Comparison of ENCODE assay signal across 19 cellular contexts in the genomic region with DNA sequence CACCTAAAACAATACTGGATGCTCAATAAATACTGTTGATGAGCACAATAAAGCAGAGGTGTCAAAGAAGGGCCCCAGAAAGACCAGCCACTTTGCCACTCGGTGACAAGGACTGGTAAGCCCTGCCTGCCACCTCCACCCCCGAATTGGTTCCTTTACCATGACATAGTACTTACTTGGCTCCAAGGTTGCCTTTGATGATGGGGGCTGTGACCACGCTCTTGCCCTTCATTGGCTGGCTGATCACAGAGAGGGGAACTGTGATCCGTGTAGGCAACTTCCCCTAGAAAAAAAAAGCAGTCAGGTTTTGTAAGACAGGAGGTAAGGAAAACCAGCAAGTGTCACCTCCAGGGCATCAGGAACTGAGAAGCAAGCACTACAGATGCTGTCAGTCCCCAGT. TPM values are rescaled to one million over a fixed set of nuclear protein-coding genes. Genes with fewer than 3 reads are reported as not detected.
A peak's percentile ranks its signal among the peaks of the same experiment; 100 is the strongest.
DNase-seq lines count a peak whose midpoint lies in the region; ATAC-seq and FAIRE-seq lines count a peak whose summit lies in the region.
"Had no signal": no experiment of that assay in that cellular context is flagged by ENCODE, and none has a peak within 500 bp of the region (broad histone marks: within the 10 kb centered on the region; RNA-seq: fewer than 3 reads in every experiment).

No MANE protein-coding gene starts in this region.

- no peaks in the 10 kb centered on the region for H3K27me3 ChIP-seq in CD4-positive, alpha-beta memory T cell (ENCODE audit: insufficient read depth, low read length)
- H3K27me3 ChIP-seq in small intestine (ENCODE audit: control insufficient read depth in 2 of 2, insufficient read depth in 2 of 2, low read length in 2 of 2), result no peaks in the 10 kb centered on the region
- H3K27me3 ChIP-seq: BLaER1 treated with 17β-estradiol and CSF1 and Interleukin-3, amounts not matched to agents 10 nM and 100 nM; brain microvascular endothelial cell; pancreas; right lobe of liver had no signal

- no peak overlapping the region for H3K27ac ChIP-seq in CD4-positive, alpha-beta memory T cell (ENCODE audit: low read depth, low read length)
- H3K27ac ChIP-seq in small intestine (ENCODE audit: low read depth in 1 of 2, low read length in 1 of 2), result peak overlapping the region; percentile 8 to 60
- H3K27ac ChIP-seq: BLaER1 treated with 17β-estradiol and CSF1 and Interleukin-3, amounts not matched to agents 10 nM and 100 nM; brain microvascular endothelial cell; right lobe of liver; WERI-Rb-1 had no signal

- CTCF ChIA-PET in activated CD4-positive, alpha-beta T cell treated with anti-CD3 and anti-CD28 coated beads, Interleukin-2, amount 10 ng/mL, durations not matched to agents 7 days and 5 days (lab: Charles Lee), result interaction anchor here (2.8 to 5.2 kb wide), 2 partner anchors 8 to 12 kb away, joined by 12 to 13 read pairs; no protein-coding TSS in a partner anchor
- CTCF ChIA-PET in CD4-positive, alpha-beta memory T cell (lab: Charles Lee; ENCODE audit: partially characterized antibody), result interaction anchor here (1.1 to 1.5 kb wide), 3 partner anchors 9 to 126 kb away, joined by 3 read pairs; no protein-coding TSS in a partner anchor
- CTCF ChIA-PET in activated CD8-positive, alpha-beta T cell treated with anti-CD3 and anti-CD28 coated beads, Interleukin-2, amount 10 ng/mL, durations not matched to agents 7 days and 5 days (lab: Charles Lee), result interaction anchor here (0.6 kb wide), 1 partner anchor 32 kb away, joined by 3 read pairs; no protein-coding TSS in a partner anchor

- peak overlapping the region; percentile 4 for H3K27ac Mint-ChIP-seq in activated CD4-positive, alpha-beta T cell treated with anti-CD3 and anti-CD28 coated beads, Interleukin-2, amount 10 ng/mL, durations not matched to agents 7 days and 5 days
- peak overlapping the region; percentile 30 to 87 (median 62) for H3K27ac Mint-ChIP-seq in CD4-positive, alpha-beta memory T cell
- H3K27ac Mint-ChIP-seq in activated CD8-positive, alpha-beta T cell treated with anti-CD3 and anti-CD28 coated beads, Interleukin-2, amount 10 ng/mL, durations not matched to agents 7 days and 5 days, result peak overlapping the region; percentile 8

- peaks cover 79% of the 10 kb centered on the region for H3K36me3 Mint-ChIP-seq in activated CD4-positive, alpha-beta T cell treated with anti-CD3 and anti-CD28 coated beads, Interleukin-2, amount 10 ng/mL, durations not matched to agents 7 days and 5 days (ENCODE audit: low read depth)
- H3K36me3 Mint-ChIP-seq in CD4-positive, alpha-beta memory T cell, result peaks cover 79 to 85% of the 10 kb centered on the region in 2 donors
- H3K36me3 Mint-ChIP-seq in activated CD8-positive, alpha-beta T cell treated with anti-CD3 and anti-CD28 coated beads, Interleukin-2, amount 10 ng/mL, durations not matched to agents 7 days and 5 days (ENCODE audit: low read depth), result peaks cover 74% of the 10 kb centered on the region

- intact Hi-C loops in CD4-positive, alpha-beta memory T cell (cut with micrococcal nuclease), result no loop called here

- no peaks in the 10 kb centered on the region for H3K9me3 Mint-ChIP-seq in activated CD4-positive, alpha-beta T cell treated with anti-CD3 and anti-CD28 coated beads, Interleukin-2, amount 10 ng/mL, durations not matched to agents 7 days and 5 days
- no peaks in the 10 kb centered on the region for H3K9me3 Mint-ChIP-seq in CD4-positive, alpha-beta memory T cell
- H3K9me3 Mint-ChIP-seq in activated CD8-positive, alpha-beta T cell treated with anti-CD3 and anti-CD28 coated beads, Interleukin-2, amount 10 ng/mL, durations not matched to agents 7 days and 5 days (ENCODE audit: insufficient read depth), result no peaks in the 10 kb centered on the region

- no peak overlapping the region for H3K4me3 Mint-ChIP-seq in activated CD4-positive, alpha-beta T cell treated with anti-CD3 and anti-CD28 coated beads, Interleukin-2, amount 10 ng/mL, durations not matched to agents 7 days and 5 days
- H3K4me3 Mint-ChIP-seq in CD4-positive, alpha-beta memory T cell, result no peak overlapping the region
- no peak overlapping the region for H3K4me3 Mint-ChIP-seq in activated CD8-positive, alpha-beta T cell treated with anti-CD3 and anti-CD28 coated beads, Interleukin-2, amount 10 ng/mL, durations not matched to agents 7 days and 5 days

- WGBS in small intestine, 3 donors, result 56 to 70% (median 61%) methylated on average over 4 of the region's 4 CpGs

- H3K27me3 Mint-ChIP-seq in activated CD4-positive, alpha-beta T cell treated with anti-CD3 and anti-CD28 coated beads, Interleukin-2, amount 10 ng/mL, durations not matched to agents 7 days and 5 days, result no peaks in the 10 kb centered on the region
- no peaks in the 10 kb centered on the region for H3K27me3 Mint-ChIP-seq in CD4-positive, alpha-beta memory T cell
- no peaks in the 10 kb centered on the region for H3K27me3 Mint-ChIP-seq in activated CD8-positive, alpha-beta T cell treated with anti-CD3 and anti-CD28 coated beads, Interleukin-2, amount 10 ng/mL, durations not matched to agents 7 days and 5 days (ENCODE audit: low read depth)

- H3K4me1 ChIP-seq in CD4-positive, alpha-beta memory T cell (ENCODE audit: insufficient read depth, low read length), result peaks cover 31% of the 10 kb centered on the region
- peaks cover 4 to 5% of the 10 kb centered on the region in 2 donors for H3K4me1 ChIP-seq in small intestine (ENCODE audit: control insufficient read depth in 2 of 2, insufficient read depth in 1 of 2, low read depth in 1 of 2, low read length in 1 of 2)
- H3K4me1 ChIP-seq: pancreas, right lobe of liver had no signal

- no peaks in the 10 kb centered on the region for H3K9me3 ChIP-seq in CD4-positive, alpha-beta memory T cell (ENCODE audit: control insufficient read depth in 1 of 2, low read length in 2 of 2)
- H3K9me3 ChIP-seq in small intestine (ENCODE audit: control insufficient read depth, low read depth), result no peaks in the 10 kb centered on the region
- H3K9me3 ChIP-seq: BLaER1 treated with 17β-estradiol and CSF1 and Interleukin-3, amounts not matched to agents 10 nM and 100 nM; pancreas; right lobe of liver had no signal

- H3K36me3 ChIP-seq in CD4-positive, alpha-beta memory T cell (ENCODE audit: insufficient read depth, low read length), result peaks cover 43% of the 10 kb centered on the region
- H3K36me3 ChIP-seq in small intestine (ENCODE audit: control insufficient read depth in 2 of 2, insufficient read depth in 2 of 2, low read length in 2 of 2), result peaks cover 8 to 12% of the 10 kb centered on the region in 2 donors

- peak; percentile 63 for ATAC-seq in activated CD8-positive, alpha-beta T cell treated with anti-CD3 and anti-CD28 coated beads, Interleukin-2, amount 10 ng/mL, durations not matched to agents 7 days and 5 days

- FAIRE-seq in small intestine (lab: Jason Lieb, UNC) (no peak), HTR-8/SVneo (lab: Jason Lieb, UNC) (no peak)
- FAIRE-seq: islet of Langerhans, pancreas had no signal

- POLR2A ChIA-PET in activated CD4-positive, alpha-beta T cell treated with anti-CD3 and anti-CD28 coated beads, Interleukin-2, amount 10 ng/mL, durations not matched to agents 7 days and 5 days (lab: Charles Lee), result no interaction called here
- POLR2A ChIA-PET in CD4-positive, alpha-beta memory T cell (lab: Charles Lee; ENCODE audit: partially characterized antibody), result interaction anchor here (0.8 to 2.8 kb wide), 6 partner anchors 11 to 80 kb away, joined by 3 to 17 read pairs (median 4); partner anchors contain the start of gene TMEM45B
- POLR2A ChIA-PET in activated CD8-positive, alpha-beta T cell treated with anti-CD3 and anti-CD28 coated beads, Interleukin-2, amount 10 ng/mL, durations not matched to agents 7 days and 5 days (lab: Charles Lee), result interaction anchor here (1.5 kb wide), 1 partner anchor 12 kb away, joined by 4 read pairs; no protein-coding TSS in a partner anchor

- DNase-seq in activated CD4-positive, alpha-beta T cell treated with anti-CD3 and anti-CD28 coated beads, Interleukin-2, amount 10 ng/mL, durations not matched to agents 7 days and 5 days, result peak; percentile 17
- no peak for DNase-seq in activated CD4-positive, alpha-beta T cell treated with anti-CD3 and anti-CD28 coated beads, Interleukin-2, amount 50 U/mL, for 1 hour
- DNase-seq in CD4-positive, alpha-beta memory T cell, result peak in 1 of 5 donors; percentile 14
- DNase-seq in activated CD8-positive, alpha-beta T cell treated with anti-CD3 and anti-CD28 coated beads, Interleukin-2, amount 10 ng/mL, durations not matched to agents 7 days and 5 days, result no peak
- no peak for DNase-seq in small intestine
- DNase-seq in HTR-8/SVneo (ENCODE audit: insufficient read length, low spot score), result no peak
- no peak for DNase-seq in NCI-H446 (lab: John Stamatoyannopoulos, UW)
- DNase-seq in NCI-H187 (lab: John Stamatoyannopoulos, UW), result no peak
- DNase-seq: activated CD8-positive, alpha-beta memory T cell treated with anti-CD3 and anti-CD28 coated beads, Interleukin-2, amount 50 U/mL, for 4 hours; brain microvascular endothelial cell; cortex of kidney; H7; hippocampal formation; NCI-H526; pancreas; right lobe of liver; WERI-Rb-1 had no signal

- peaks cover 35% of the 10 kb centered on the region for H3K4me1 Mint-ChIP-seq in activated CD4-positive, alpha-beta T cell treated with anti-CD3 and anti-CD28 coated beads, Interleukin-2, amount 10 ng/mL, durations not matched to agents 7 days and 5 days
- peaks cover 23 to 43% (median 33%) of the 10 kb centered on the region in 4 donors for H3K4me1 Mint-ChIP-seq in CD4-positive, alpha-beta memory T cell
- peaks cover 29% of the 10 kb centered on the region for H3K4me1 Mint-ChIP-seq in activated CD8-positive, alpha-beta T cell treated with anti-CD3 and anti-CD28 coated beads, Interleukin-2, amount 10 ng/mL, durations not matched to agents 7 days and 5 days (ENCODE audit: low read depth)

- no peak overlapping the region for H3K4me3 ChIP-seq in CD4-positive, alpha-beta memory T cell (ENCODE audit: low read length in 2 of 2)
- no peak overlapping the region for H3K4me3 ChIP-seq in small intestine (ENCODE audit: low read depth in 1 of 2, low read length in 2 of 2)
- H3K4me3 ChIP-seq: BLaER1 treated with 17β-estradiol and CSF1 and Interleukin-3, amounts not matched to agents 10 nM and 100 nM; pancreas; right lobe of liver had no signal

RNA-seq across cellular contexts. Expression of gene NFRKB, which starts 29.7 kb away (rescaled TPM):
- total RNA-seq in activated CD4-positive, alpha-beta T cell treated with anti-CD3 and anti-CD28 coated beads, Interleukin-2, amount 10 ng/mL, durations not matched to agents 7 days and 5 days, result 10 to 100 TPM; 37.4 to 43.2 TPM
- 10 to 100 TPM; 91.9 to 94.9 TPM for total RNA-seq in CD4-positive, alpha-beta memory T cell
- 10 to 100 TPM; 18.1 to 34.5 TPM for polyA plus RNA-seq in CD4-positive, alpha-beta memory T cell
- total RNA-seq in activated CD8-positive, alpha-beta T cell treated with anti-CD3 and anti-CD28 coated beads, Interleukin-2, amount 10 ng/mL, durations not matched to agents 7 days and 5 days, result 10 to 100 TPM; 32.5 to 35.5 TPM
- polyA plus RNA-seq in small intestine, result 10 to 100 TPM in 1 of 3 donors, 1 to 10 TPM in 2; 7.3 to 10.3 (median 8.7) TPM

RNA-seq across cellular contexts. Expression of gene TMEM45B, which starts 50.1 kb away (rescaled TPM):
- total RNA-seq in activated CD4-positive, alpha-beta T cell treated with anti-CD3 and anti-CD28 coated beads, Interleukin-2, amount 10 ng/mL, durations not matched to agents 7 days and 5 days, result under 1 TPM; 0.84 to 0.94 TPM
- total RNA-seq in CD4-positive, alpha-beta memory T cell, result 10 to 100 TPM; 30.8 to 34.4 TPM
- polyA plus RNA-seq in CD4-positive, alpha-beta memory T cell, result 10 to 100 TPM; 14.0 to 21.2 TPM
- total RNA-seq in activated CD8-positive, alpha-beta T cell treated with anti-CD3 and anti-CD28 coated beads, Interleukin-2, amount 10 ng/mL, durations not matched to agents 7 days and 5 days, result not detected
- polyA plus RNA-seq in small intestine, result 100 to 1,000 TPM in 2 of 3 donors, 10 to 100 TPM in 1; 97.7 to 157 (median 111) TPM

Comparison
In these comparisons a context has a peak if more than half of its experiments do, and no peak if none do; other contexts are left out.
1. H3K27ac Mint-ChIP-seq: peak in every context shown above with its lines; median percentile 62 in CD4-positive, alpha-beta memory T cell; 8 in activated CD8-positive, alpha-beta T cell treated with anti-CD3 and anti-CD28 coated beads, Interleukin-2, amount 10 ng/mL, durations not matched to agents 7 days and 5 days; 4 in activated CD4-positive, alpha-beta T cell treated with anti-CD3 and anti-CD28 coated beads, Interleukin-2, amount 10 ng/mL, durations not matched to agents 7 days and 5 days.
2. RNA of gene TMEM45B, which starts 50.1 kb away (total RNA-seq): 30.8 to 34.4 TPM in CD4-positive, alpha-beta memory T cell; 0.84 to 0.94 TPM in activated CD4-positive, alpha-beta T cell treated with anti-CD3 and anti-CD28 coated beads, Interleukin-2, amount 10 ng/mL, durations not matched to agents 7 days and 5 days and not detected in activated CD8-positive, alpha-beta T cell treated with anti-CD3 and anti-CD28 coated beads, Interleukin-2, amount 10 ng/mL, durations not matched to agents 7 days and 5 days; every median in the first group is over 10 times any median in the second.